In genomic region chr20:5863040-5863811, GRCh38 we compare ENCODE assay signal across 10 cellular contexts. TPM values are rescaled to one million over a fixed set of nuclear protein-coding genes. Genes with fewer than 3 reads are reported as not detected.
DNase-seq lines count a peak whose midpoint lies in the region; ATAC-seq lines count a peak whose summit lies in the region.
"Had no signal": no experiment of that assay in that cellular context is flagged by ENCODE, and none has a peak within 500 bp of the region (broad histone marks: within the 10 kb centered on the region; RNA-seq: fewer than 3 reads in every experiment).

No MANE protein-coding gene starts in this region.

- CTCF ChIA-PET in activated CD4-positive, alpha-beta T cell treated with anti-CD3 and anti-CD28 coated beads for 36 hours (lab: Charles Lee) = interaction anchor here (1.0 kb wide), 1 partner anchor 10 kb away, joined by 3 read pairs; no protein-coding TSS in a partner anchor

- intact Hi-C loops in activated CD4-positive, alpha-beta T cell treated with anti-CD3 and anti-CD28 coated beads for 36 hours (cut with DNase I, micrococcal nuclease) = no loop called here
- intact Hi-C loops in activated CD4-positive, alpha-beta T cell treated with anti-CD3 and anti-CD28 coated beads, Interleukin-2, amount 10 ng/mL, durations not matched to agents 24 days and 14 days (cut with micrococcal nuclease) = no loop called here

- no peak overlapping the region for H3K4me3 Mint-ChIP-seq in activated CD4-positive, alpha-beta T cell treated with anti-CD3 and anti-CD28 coated beads for 36 hours
- no peak overlapping the region for H3K4me3 Mint-ChIP-seq in activated CD4-positive, alpha-beta T cell treated with anti-CD3 and anti-CD28 coated beads, Interleukin-2, amount 10 ng/mL, durations not matched to agents 24 days and 14 days

- peak; percentile 19 for DNase-seq in activated CD4-positive, alpha-beta T cell treated with anti-CD3 and anti-CD28 coated beads for 36 hours
- no peak for DNase-seq in activated CD4-positive, alpha-beta T cell treated with anti-CD3 and anti-CD28 coated beads, Interleukin-2, amount 10 ng/mL, durations not matched to agents 24 days and 14 days
- peak; percentile 24 for DNase-seq in SKM-1 (lab: John Stamatoyannopoulos, UW; ENCODE audit: unreplicated experiment)
- DNase-seq in globus pallidus (ENCODE audit: low spot score) = peak; percentile 9
- DNase-seq in activated CD4-positive, alpha-beta T cell treated with anti-CD3 and anti-CD28 coated beads, Interleukin-2, amount 50 U/mL, for 1 hour = no peak
- DNase-seq: erythroblast had no signal

- no peaks in the 10 kb centered on the region for H3K27me3 ChIP-seq in subcutaneous abdominal adipose tissue (ENCODE audit: control insufficient read depth in 5 of 5, insufficient read depth in 4 of 5, low read length in 5 of 5)

- H3K4me1 Mint-ChIP-seq in activated CD4-positive, alpha-beta T cell treated with anti-CD3 and anti-CD28 coated beads for 36 hours = peaks cover 19% of the 10 kb centered on the region
- peaks cover 7% of the 10 kb centered on the region for H3K4me1 Mint-ChIP-seq in activated CD4-positive, alpha-beta T cell treated with anti-CD3 and anti-CD28 coated beads, Interleukin-2, amount 10 ng/mL, durations not matched to agents 24 days and 14 days

- peaks cover 3 to 34% (median 25%) of the 10 kb centered on the region in 5 donors for H3K4me1 ChIP-seq in subcutaneous abdominal adipose tissue (ENCODE audit: control insufficient read depth in 5 of 5, insufficient read depth in 5 of 5, low read length in 5 of 5)

- H3K36me3 Mint-ChIP-seq in activated CD4-positive, alpha-beta T cell treated with anti-CD3 and anti-CD28 coated beads for 36 hours (ENCODE audit: low read depth) = peaks cover 6% of the 10 kb centered on the region
- peaks cover 2% of the 10 kb centered on the region for H3K36me3 Mint-ChIP-seq in activated CD4-positive, alpha-beta T cell treated with anti-CD3 and anti-CD28 coated beads, Interleukin-2, amount 10 ng/mL, durations not matched to agents 24 days and 14 days (ENCODE audit: low read depth)

- H3K9ac ChIP-seq in subcutaneous abdominal adipose tissue (ENCODE audit: low read length in 5 of 5) = no peak overlapping the region

- H3K27ac ChIP-seq in subcutaneous abdominal adipose tissue (ENCODE audit: low read depth, low read length) = peak overlapping the region; percentile 32
- H3K27ac ChIP-seq: thoracic aorta had no signal

- H3K27me3 Mint-ChIP-seq in activated CD4-positive, alpha-beta T cell treated with anti-CD3 and anti-CD28 coated beads for 36 hours = no peaks in the 10 kb centered on the region
- no peaks in the 10 kb centered on the region for H3K27me3 Mint-ChIP-seq in activated CD4-positive, alpha-beta T cell treated with anti-CD3 and anti-CD28 coated beads, Interleukin-2, amount 10 ng/mL, durations not matched to agents 24 days and 14 days

- no peaks in the 10 kb centered on the region for H3K9me3 Mint-ChIP-seq in activated CD4-positive, alpha-beta T cell treated with anti-CD3 and anti-CD28 coated beads for 36 hours (ENCODE audit: low read depth)
- peaks cover 4% of the 10 kb centered on the region for H3K9me3 Mint-ChIP-seq in activated CD4-positive, alpha-beta T cell treated with anti-CD3 and anti-CD28 coated beads, Interleukin-2, amount 10 ng/mL, durations not matched to agents 24 days and 14 days

- no peaks in the 10 kb centered on the region for H3K9me3 ChIP-seq in subcutaneous abdominal adipose tissue (ENCODE audit: control insufficient read depth in 5 of 5, low read length in 5 of 5)
- H3K9me3 ChIP-seq: thoracic aorta had no signal

- H3K27ac Mint-ChIP-seq in activated CD4-positive, alpha-beta T cell treated with anti-CD3 and anti-CD28 coated beads for 36 hours = no peak overlapping the region
- no peak overlapping the region for H3K27ac Mint-ChIP-seq in activated CD4-positive, alpha-beta T cell treated with anti-CD3 and anti-CD28 coated beads, Interleukin-2, amount 10 ng/mL, durations not matched to agents 24 days and 14 days

- H3K4me3 ChIP-seq in subcutaneous abdominal adipose tissue (ENCODE audit: low read depth in 1 of 5, low read length in 5 of 5) = peak overlapping the region in 1 of 5 donors; percentile 13
- H3K4me3 ChIP-seq: thoracic aorta had no signal

- POLR2A ChIA-PET in activated CD4-positive, alpha-beta T cell treated with anti-CD3 and anti-CD28 coated beads for 36 hours (lab: Charles Lee) = no interaction called here

- peak; percentile 79 for ATAC-seq in activated CD4-positive, alpha-beta T cell treated with anti-CD3 and anti-CD28 coated beads for 36 hours
- ATAC-seq in GM21619 (IDR thresholded peaks at IDR 0.05; ENCODE audit: unreplicated experiment) = no peak
- no peak for ATAC-seq in HG03442 (IDR thresholded peaks at IDR 0.05; ENCODE audit: unreplicated experiment)

- no peaks in the 10 kb centered on the region for H3K36me3 ChIP-seq in subcutaneous abdominal adipose tissue (ENCODE audit: control insufficient read depth in 5 of 5, insufficient read depth in 5 of 5, low read length in 5 of 5)
- H3K36me3 ChIP-seq: thoracic aorta had no signal

RNA-seq across cellular contexts. Expression of gene CHGB, which starts 48.1 kb away (rescaled TPM):
- under 1 TPM in 1 of 2 experiments, not detected in 1; 0.09 TPM for total RNA-seq in activated CD4-positive, alpha-beta T cell treated with anti-CD3 and anti-CD28 coated beads for 36 hours
- total RNA-seq in activated CD4-positive, alpha-beta T cell treated with anti-CD3 and anti-CD28 coated beads, Interleukin-2, amount 10 ng/mL, durations not matched to agents 24 days and 14 days = 0.24 TPM in 1 of 2 replicates, not detected in the other
- total RNA-seq: thoracic aorta had no signal

Comparison
In these comparisons a context has a peak if more than half of its experiments do, and no peak if none do; other contexts are left out.
1. DNase-seq: peak in activated CD4-positive, alpha-beta T cell treated with anti-CD3 and anti-CD28 coated beads for 36 hours (single experiment), SKM-1 (single experiment) and globus pallidus (single experiment); none in activated CD4-positive, alpha-beta T cell treated with anti-CD3 and anti-CD28 coated beads, Interleukin-2, amount 10 ng/mL, durations not matched to agents 24 days and 14 days (single experiment) and activated CD4-positive, alpha-beta T cell treated with anti-CD3 and anti-CD28 coated beads, Interleukin-2, amount 50 U/mL, for 1 hour (single experiment).